Comparison of ENCODE assay signal across 15 cellular contexts in the genomic region with DNA sequence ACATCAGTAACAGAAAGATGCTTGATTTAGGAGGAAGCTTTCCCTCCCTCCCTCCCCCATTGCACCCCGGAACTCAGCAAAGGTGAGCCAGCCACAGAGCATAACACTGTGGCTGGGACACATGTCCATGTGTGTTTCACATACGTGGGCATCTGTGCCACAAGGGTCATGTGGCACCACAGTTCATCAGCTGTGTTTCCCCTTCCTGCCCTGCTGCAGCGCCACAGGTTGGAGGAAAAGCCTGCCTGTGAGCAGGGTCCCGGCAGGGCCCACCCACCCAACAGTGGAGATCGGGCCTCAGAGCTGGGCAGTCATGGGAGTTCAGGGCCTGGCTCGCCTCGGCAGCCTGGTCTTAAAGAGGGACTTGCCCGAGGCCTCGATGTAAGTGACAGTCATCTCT. TPM values are rescaled to one million over a fixed set of nuclear protein-coding genes. Genes with fewer than 3 reads are reported as not detected.
DNase-seq lines count a peak whose midpoint lies in the region; ATAC-seq and TF ChIP-seq lines count a peak whose summit lies in the region.
"Had no signal": no experiment of that assay in that cellular context is flagged by ENCODE, and none has a peak within 500 bp of the region (broad histone marks: within the 10 kb centered on the region; RNA-seq: fewer than 3 reads in every experiment).

No MANE protein-coding gene starts in this region.

- peak overlapping the region; percentile 24 for H3K27ac Mint-ChIP-seq in activated CD8-positive, alpha-beta memory T cell treated with anti-CD3 and anti-CD28 coated beads, Interleukin-2, amount 10 ng/mL, durations not matched to agents 7 days and 5 days
- H3K27ac Mint-ChIP-seq in activated naive CD8-positive, alpha-beta T cell treated with anti-CD3 and anti-CD28 coated beads, Interleukin-2, amount 50 U/mL, for 24 hours: peak overlapping the region; percentile 18
- H3K27ac Mint-ChIP-seq in stimulated activated naive B cell treated with anti-CD40 and anti-IgM and Interleukin-4, amounts not matched to agents 10 μg/mL and 1 μg/mL and 100 μg/mL, for 72 hours: peak overlapping the region; percentile 95
- H3K27ac Mint-ChIP-seq in activated naive CD4-positive, alpha-beta T cell treated with anti-CD3 and anti-CD28 coated beads, Interleukin-2, amount 10 ng/mL, durations not matched to agents 7 days and 5 days: no peak overlapping the region

- peak; percentile 65 for DNase-seq in activated CD8-positive, alpha-beta memory T cell treated with anti-CD3 and anti-CD28 coated beads, Interleukin-2, amount 10 ng/mL, durations not matched to agents 7 days and 5 days
- DNase-seq in activated CD8-positive, alpha-beta memory T cell treated with anti-CD3 and anti-CD28 coated beads, Interleukin-2, amount 50 U/mL, for 48 hours: no peak
- peak; percentile 13 for DNase-seq in H7
- DNase-seq in activated naive CD8-positive, alpha-beta T cell treated with anti-CD3 and anti-CD28 coated beads, Interleukin-2, amount 50 U/mL, for 24 hours: peak; percentile 29
- DNase-seq in stimulated activated naive B cell treated with anti-CD40 and anti-IgM and Interleukin-4, amounts not matched to agents 10 μg/mL and 1 μg/mL and 100 μg/mL, for 72 hours: peak; percentile 80
- no peak for DNase-seq in activated CD4-positive, CD25-positive, alpha-beta regulatory T cell treated with anti-CD3 and anti-CD28 coated beads, Interleukin-2, amount 50 U/mL, for 72 hours
- no peak for DNase-seq in lower leg skin (ENCODE audit: low spot score in 2 of 2)
- DNase-seq in activated naive CD4-positive, alpha-beta T cell treated with anti-CD3 and anti-CD28 coated beads, Interleukin-2, amount 10 ng/mL, durations not matched to agents 7 days and 5 days: no peak
- DNase-seq: DMS53, MG63, NCI-H1092 treated with DMSO at 0.1 percent for 48 hours, NCI-H1694 treated with DMSO at 0.1 percent for 48 hours, NCI-H446 treated with DMSO at 0.1 percent for 48 hours, SIG-M5 had no signal

- no peaks in the 10 kb centered on the region for H3K27me3 Mint-ChIP-seq in activated CD8-positive, alpha-beta memory T cell treated with anti-CD3 and anti-CD28 coated beads, Interleukin-2, amount 10 ng/mL, durations not matched to agents 7 days and 5 days
- H3K27me3 Mint-ChIP-seq in activated naive CD8-positive, alpha-beta T cell treated with anti-CD3 and anti-CD28 coated beads, Interleukin-2, amount 50 U/mL, for 24 hours: no peaks in the 10 kb centered on the region
- no peaks in the 10 kb centered on the region for H3K27me3 Mint-ChIP-seq in stimulated activated naive B cell treated with anti-CD40 and anti-IgM and Interleukin-4, amounts not matched to agents 10 μg/mL and 1 μg/mL and 100 μg/mL, for 72 hours
- no peaks in the 10 kb centered on the region for H3K27me3 Mint-ChIP-seq in activated naive CD4-positive, alpha-beta T cell treated with anti-CD3 and anti-CD28 coated beads, Interleukin-2, amount 10 ng/mL, durations not matched to agents 7 days and 5 days

- peak; percentile 16 for ATAC-seq in activated CD8-positive, alpha-beta memory T cell treated with anti-CD3 and anti-CD28 coated beads, Interleukin-2, amount 10 ng/mL, durations not matched to agents 7 days and 5 days
- peak; percentile 57 for ATAC-seq in activated naive CD8-positive, alpha-beta T cell treated with anti-CD3 and anti-CD28 coated beads, Interleukin-2, amount 50 U/mL, for 24 hours
- peak; percentile 82 to 85 for ATAC-seq in stimulated activated naive B cell treated with anti-CD40 and anti-IgM and Interleukin-4, amounts not matched to agents 10 μg/mL and 1 μg/mL and 100 μg/mL, for 72 hours (replicated peaks)
- ATAC-seq: HepG2 had no signal

- CTCF ChIA-PET in activated CD8-positive, alpha-beta memory T cell treated with anti-CD3 and anti-CD28 coated beads, Interleukin-2, amount 10 ng/mL, durations not matched to agents 7 days and 5 days (lab: Charles Lee): interaction anchor here (0.8 to 21.9 kb wide), 4 partner anchors 8 to 15 kb away, joined by 3 to 233 read pairs (median 4); partner anchors contain the start of gene ELOF1
- CTCF ChIA-PET in activated naive CD4-positive, alpha-beta T cell treated with anti-CD3 and anti-CD28 coated beads, Interleukin-2, amount 10 ng/mL, durations not matched to agents 7 days and 5 days (lab: Charles Lee): interaction anchor here (4.1 kb wide), 1 partner anchor 15 kb away, joined by 15 read pairs; the partner anchor contains the start of gene ELOF1

- H3K36me3 Mint-ChIP-seq in activated CD8-positive, alpha-beta memory T cell treated with anti-CD3 and anti-CD28 coated beads, Interleukin-2, amount 10 ng/mL, durations not matched to agents 7 days and 5 days: no peaks in the 10 kb centered on the region
- no peaks in the 10 kb centered on the region for H3K36me3 Mint-ChIP-seq in activated naive CD8-positive, alpha-beta T cell treated with anti-CD3 and anti-CD28 coated beads, Interleukin-2, amount 50 U/mL, for 24 hours (ENCODE audit: low read depth)
- peaks cover 28 to 39% of the 10 kb centered on the region in 2 donors for H3K36me3 Mint-ChIP-seq in stimulated activated naive B cell treated with anti-CD40 and anti-IgM and Interleukin-4, amounts not matched to agents 10 μg/mL and 1 μg/mL and 100 μg/mL, for 72 hours
- peaks cover 4% of the 10 kb centered on the region for H3K36me3 Mint-ChIP-seq in activated naive CD4-positive, alpha-beta T cell treated with anti-CD3 and anti-CD28 coated beads, Interleukin-2, amount 10 ng/mL, durations not matched to agents 7 days and 5 days

- H3K4me3 ChIP-seq in H7 (ENCODE audit: insufficient read depth, low read depth, low read length): no peak overlapping the region
- H3K4me3 ChIP-seq in lower leg skin (ENCODE audit: low read depth, poor library complexity, severe bottlenecking): no peak overlapping the region
- H3K4me3 ChIP-seq: MG63 had no signal

- 78 to 85% methylated on average over 9 of the region's 9 CpGs for WGBS in lower leg skin, 2 donors

- peaks cover 26% of the 10 kb centered on the region for H3K4me1 Mint-ChIP-seq in activated CD8-positive, alpha-beta memory T cell treated with anti-CD3 and anti-CD28 coated beads, Interleukin-2, amount 10 ng/mL, durations not matched to agents 7 days and 5 days
- peaks cover 25% of the 10 kb centered on the region for H3K4me1 Mint-ChIP-seq in activated naive CD8-positive, alpha-beta T cell treated with anti-CD3 and anti-CD28 coated beads, Interleukin-2, amount 50 U/mL, for 24 hours
- H3K4me1 Mint-ChIP-seq in stimulated activated naive B cell treated with anti-CD40 and anti-IgM and Interleukin-4, amounts not matched to agents 10 μg/mL and 1 μg/mL and 100 μg/mL, for 72 hours: peaks cover 37 to 73% of the 10 kb centered on the region in 2 donors
- H3K4me1 Mint-ChIP-seq in activated naive CD4-positive, alpha-beta T cell treated with anti-CD3 and anti-CD28 coated beads, Interleukin-2, amount 10 ng/mL, durations not matched to agents 7 days and 5 days: peaks cover 21% of the 10 kb centered on the region

- H3K4me3 Mint-ChIP-seq in activated CD8-positive, alpha-beta memory T cell treated with anti-CD3 and anti-CD28 coated beads, Interleukin-2, amount 10 ng/mL, durations not matched to agents 7 days and 5 days: no peak overlapping the region
- no peak overlapping the region for H3K4me3 Mint-ChIP-seq in activated naive CD8-positive, alpha-beta T cell treated with anti-CD3 and anti-CD28 coated beads, Interleukin-2, amount 50 U/mL, for 24 hours
- peak overlapping the region; percentile 29 to 56 for H3K4me3 Mint-ChIP-seq in stimulated activated naive B cell treated with anti-CD40 and anti-IgM and Interleukin-4, amounts not matched to agents 10 μg/mL and 1 μg/mL and 100 μg/mL, for 72 hours
- H3K4me3 Mint-ChIP-seq in activated naive CD4-positive, alpha-beta T cell treated with anti-CD3 and anti-CD28 coated beads, Interleukin-2, amount 10 ng/mL, durations not matched to agents 7 days and 5 days: no peak overlapping the region

- intact Hi-C loops in lower leg skin (cut with DNase I; ENCODE audit: low total_unique reads): no loop called here

- H3K36me3 ChIP-seq in H7 (replicated peaks; ENCODE audit: control insufficient read depth, insufficient read depth, low read length): no peaks in the 10 kb centered on the region
- H3K36me3 ChIP-seq: MG63 had no signal

- H3K9me3 Mint-ChIP-seq in activated CD8-positive, alpha-beta memory T cell treated with anti-CD3 and anti-CD28 coated beads, Interleukin-2, amount 10 ng/mL, durations not matched to agents 7 days and 5 days (ENCODE audit: low read depth): no peaks in the 10 kb centered on the region
- no peaks in the 10 kb centered on the region for H3K9me3 Mint-ChIP-seq in activated naive CD8-positive, alpha-beta T cell treated with anti-CD3 and anti-CD28 coated beads, Interleukin-2, amount 50 U/mL, for 24 hours
- H3K9me3 Mint-ChIP-seq in stimulated activated naive B cell treated with anti-CD40 and anti-IgM and Interleukin-4, amounts not matched to agents 10 μg/mL and 1 μg/mL and 100 μg/mL, for 72 hours: no peaks in the 10 kb centered on the region
- H3K9me3 Mint-ChIP-seq in activated naive CD4-positive, alpha-beta T cell treated with anti-CD3 and anti-CD28 coated beads, Interleukin-2, amount 10 ng/mL, durations not matched to agents 7 days and 5 days: no peaks in the 10 kb centered on the region

- no peaks in the 10 kb centered on the region; the same call in 1 of the 2 replicates for H3K27me3 ChIP-seq in H7 (ENCODE audit: control insufficient read depth, insufficient read depth, low read length)
- H3K27me3 ChIP-seq: MG63 had no signal

- TF ChIP-seq CTCF in lower leg skin (IDR thresholded peaks at IDR 0.05): no peak

- TF ChIP-seq POLR2A in lower leg skin (IDR thresholded peaks at IDR 0.05): no peak

RNA-seq across cellular contexts. Expression of gene ACP5, which starts 2.8 kb away (rescaled TPM):
- 10 to 100 TPM; 34.1 to 58.8 TPM for total RNA-seq in activated CD8-positive, alpha-beta memory T cell treated with anti-CD3 and anti-CD28 coated beads, Interleukin-2, amount 10 ng/mL, durations not matched to agents 7 days and 5 days
- total RNA-seq in H7 (2014; rRNA removed; shearing (Covaris generic)): 1.0 and 3.7 TPM in 2 replicates
- 10 to 100 TPM; 29.0 to 63.5 (median 52.1) TPM for total RNA-seq in lower leg skin

RNA-seq across cellular contexts. Expression of gene ELOF1, which starts 15.7 kb away (rescaled TPM):
- 10 to 100 TPM; 55.1 to 67.2 TPM for total RNA-seq in activated CD8-positive, alpha-beta memory T cell treated with anti-CD3 and anti-CD28 coated beads, Interleukin-2, amount 10 ng/mL, durations not matched to agents 7 days and 5 days
- total RNA-seq in H7 (2014; rRNA removed; shearing (Covaris generic)): 48.2 and 66.7 TPM in 2 replicates
- total RNA-seq in lower leg skin: 10 to 100 TPM; 22.3 to 41.5 (median 35.4) TPM

RNA-seq across cellular contexts. Expression of gene ZNF627, which starts 22.6 kb away (rescaled TPM):
- 1 to 10 TPM; 6.3 to 7.1 TPM for total RNA-seq in activated CD8-positive, alpha-beta memory T cell treated with anti-CD3 and anti-CD28 coated beads, Interleukin-2, amount 10 ng/mL, durations not matched to agents 7 days and 5 days
- 20.1 and 24.2 TPM in 2 replicates for total RNA-seq in H7 (2014; rRNA removed; shearing (Covaris generic))
- total RNA-seq in lower leg skin: 10 to 100 TPM in 3 of 4 donors, 1 to 10 TPM in 1; 8.6 to 12.1 (median 11.2) TPM

RNA-seq across cellular contexts. Expression of gene CNN1, which starts 36.0 kb away (rescaled TPM):
- not detected for total RNA-seq in activated CD8-positive, alpha-beta memory T cell treated with anti-CD3 and anti-CD28 coated beads, Interleukin-2, amount 10 ng/mL, durations not matched to agents 7 days and 5 days
- total RNA-seq in H7 (2014; rRNA removed; shearing (Covaris generic)): 24.1 and 26.7 TPM in 2 replicates
- total RNA-seq in lower leg skin: 10 to 100 TPM in 3 of 4 donors, 1 to 10 TPM in 1; 7.7 to 72.3 (median 19.7) TPM

RNA-seq across cellular contexts. Expression of gene ECSIT, which starts 45.8 kb away (rescaled TPM):
- total RNA-seq in activated CD8-positive, alpha-beta memory T cell treated with anti-CD3 and anti-CD28 coated beads, Interleukin-2, amount 10 ng/mL, durations not matched to agents 7 days and 5 days: 10 to 100 TPM; 33.0 to 36.2 TPM
- total RNA-seq in H7 (2014; rRNA removed; shearing (Covaris generic)): 72.4 and 77.5 TPM in 2 replicates
- total RNA-seq in lower leg skin: 10 to 100 TPM; 55.9 to 82.8 (median 57.7) TPM

Comparison
In these comparisons a context has a peak if more than half of its experiments do, and no peak if none do; other contexts are left out.
1. DNase-seq: peak in activated CD8-positive, alpha-beta memory T cell treated with anti-CD3 and anti-CD28 coated beads, Interleukin-2, amount 10 ng/mL, durations not matched to agents 7 days and 5 days (single experiment), H7 (single experiment), activated naive CD8-positive, alpha-beta T cell treated with anti-CD3 and anti-CD28 coated beads, Interleukin-2, amount 50 U/mL, for 24 hours (single experiment) and stimulated activated naive B cell treated with anti-CD40 and anti-IgM and Interleukin-4, amounts not matched to agents 10 μg/mL and 1 μg/mL and 100 μg/mL, for 72 hours (single experiment); none in activated CD8-positive, alpha-beta memory T cell treated with anti-CD3 and anti-CD28 coated beads, Interleukin-2, amount 50 U/mL, for 48 hours (single experiment), activated CD4-positive, CD25-positive, alpha-beta regulatory T cell treated with anti-CD3 and anti-CD28 coated beads, Interleukin-2, amount 50 U/mL, for 72 hours (single experiment), lower leg skin (0 of 2) and activated naive CD4-positive, alpha-beta T cell treated with anti-CD3 and anti-CD28 coated beads, Interleukin-2, amount 10 ng/mL, durations not matched to agents 7 days and 5 days (single experiment).
2. ATAC-seq: peak in every context shown above with its lines; median percentile 84 in stimulated activated naive B cell treated with anti-CD40 and anti-IgM and Interleukin-4, amounts not matched to agents 10 μg/mL and 1 μg/mL and 100 μg/mL, for 72 hours; 57 in activated naive CD8-positive, alpha-beta T cell treated with anti-CD3 and anti-CD28 coated beads, Interleukin-2, amount 50 U/mL, for 24 hours; 16 in activated CD8-positive, alpha-beta memory T cell treated with anti-CD3 and anti-CD28 coated beads, Interleukin-2, amount 10 ng/mL, durations not matched to agents 7 days and 5 days.
3. H3K4me3 Mint-ChIP-seq: peak in stimulated activated naive B cell treated with anti-CD40 and anti-IgM and Interleukin-4, amounts not matched to agents 10 μg/mL and 1 μg/mL and 100 μg/mL, for 72 hours (2 of 2); none in activated CD8-positive, alpha-beta memory T cell treated with anti-CD3 and anti-CD28 coated beads, Interleukin-2, amount 10 ng/mL, durations not matched to agents 7 days and 5 days (single experiment), activated naive CD8-positive, alpha-beta T cell treated with anti-CD3 and anti-CD28 coated beads, Interleukin-2, amount 50 U/mL, for 24 hours (single experiment) and activated naive CD4-positive, alpha-beta T cell treated with anti-CD3 and anti-CD28 coated beads, Interleukin-2, amount 10 ng/mL, durations not matched to agents 7 days and 5 days (single experiment).